Comparison of ENCODE assay signal across 8 cellular contexts in genomic region chr10:21292763-21293517, GRCh38.
DNase-seq lines count a peak whose midpoint lies in the region; ATAC-seq, FAIRE-seq and TF ChIP-seq lines count a peak whose summit lies in the region.

No MANE protein-coding gene starts in this region.

- no peaks in the 10 kb centered on the region for H3K4me1 Mint-ChIP-seq in activated T-helper 17 cell treated with anti-CD3 and anti-CD28 coated beads, Interleukin-2, amount 50 U/mL, for 72 hours

- H3K9me3 ChIP-seq in kidney (ENCODE audit: control insufficient read depth in 1 of 2, low read length in 2 of 2) (no peaks in the 10 kb centered on the region), subcutaneous abdominal adipose tissue (ENCODE audit: control insufficient read depth in 5 of 5, low read length in 5 of 5) (no peaks in the 10 kb centered on the region)

- H3K27ac ChIP-seq in kidney (ENCODE audit: low read depth in 2 of 2, low read length in 2 of 2) (no peak overlapping the region), subcutaneous abdominal adipose tissue (ENCODE audit: low read depth, low read length) (peak overlapping the region; percentile 4)

- H3K4me3 Mint-ChIP-seq in activated T-helper 17 cell treated with anti-CD3 and anti-CD28 coated beads, Interleukin-2, amount 50 U/mL, for 72 hours: no peak overlapping the region

- H3K27me3 ChIP-seq in bronchial epithelial cell (ENCODE audit: control insufficient read depth, insufficient read depth, low read length) (no peaks in the 10 kb centered on the region), subcutaneous abdominal adipose tissue (ENCODE audit: control insufficient read depth in 5 of 5, insufficient read depth in 4 of 5, low read length in 5 of 5) (no peaks in the 10 kb centered on the region)

- no peaks in the 10 kb centered on the region for H3K36me3 ChIP-seq in bronchial epithelial cell (ENCODE audit: control insufficient read depth, insufficient read depth, low read length)
- no peaks in the 10 kb centered on the region for H3K36me3 ChIP-seq in kidney (ENCODE audit: control insufficient read depth in 1 of 2, insufficient read depth in 2 of 2, low read length in 2 of 2)
- no peaks in the 10 kb centered on the region for H3K36me3 ChIP-seq in subcutaneous abdominal adipose tissue (ENCODE audit: control insufficient read depth in 5 of 5, insufficient read depth in 5 of 5, low read length in 5 of 5)

- no peak overlapping the region for H3K27ac Mint-ChIP-seq in activated T-helper 17 cell treated with anti-CD3 and anti-CD28 coated beads, Interleukin-2, amount 50 U/mL, for 72 hours

- H3K4me3 ChIP-seq in bronchial epithelial cell (ENCODE audit: low read depth, low read length): no peak overlapping the region
- peak overlapping the region; percentile 48 for H3K4me3 ChIP-seq in kidney (ENCODE audit: low read length in 2 of 2)
- peak overlapping the region in 4 of 5 donors; percentile 25 to 45 (median 42) for H3K4me3 ChIP-seq in subcutaneous abdominal adipose tissue (ENCODE audit: low read depth in 1 of 5, low read length in 5 of 5)

- peaks cover 24% of the 10 kb centered on the region for H3K27me3 Mint-ChIP-seq in activated T-helper 17 cell treated with anti-CD3 and anti-CD28 coated beads, Interleukin-2, amount 50 U/mL, for 72 hours

- no peak for ATAC-seq in activated T-helper 17 cell treated with anti-CD3 and anti-CD28 coated beads, Interleukin-2, amount 50 U/mL, for 72 hours (replicated peaks)

- no peaks in the 10 kb centered on the region for H3K9me3 Mint-ChIP-seq in activated T-helper 17 cell treated with anti-CD3 and anti-CD28 coated beads, Interleukin-2, amount 50 U/mL, for 72 hours

- H3K9ac ChIP-seq in kidney (ENCODE audit: low read length in 2 of 2) (no peak overlapping the region), subcutaneous abdominal adipose tissue (ENCODE audit: low read length in 5 of 5) (peak overlapping the region in 1 of 5 donors; percentile 31)

- no peak for TF ChIP-seq CTCF in bronchial epithelial cell (IDR thresholded peaks at IDR 0.05; ENCODE audit: insufficient read depth, low read length, severe bottlenecking)
- no peak for TF ChIP-seq CTCF in kidney (IDR thresholded peaks at IDR 0.05; ENCODE audit: borderline replicate concordance, extremely low read depth, insufficient read depth)

- DNase-seq in NOMO-1 (lab: John Stamatoyannopoulos, UW; ENCODE audit: unreplicated experiment in 2 of 2) (peak; percentile 10 to 47), NOMO-1 treated with dmso at 0.1 percent for 144 hours (lab: John Stamatoyannopoulos, UW; ENCODE audit: unreplicated experiment) (no peak), bronchial epithelial cell (ENCODE audit: low read depth) (peak; percentile 95), kidney (peak; percentile 89), HUDEP-2 (lab: John Stamatoyannopoulos, UW; ENCODE audit: unreplicated experiment in 76 of 76) (no peak), GF-D8 (lab: John Stamatoyannopoulos, UW) (no peak)

- FAIRE-seq in bronchial epithelial cell (lab: Jason Lieb, UNC): no peak
- peak; percentile 64 for FAIRE-seq in kidney (lab: Jason Lieb, UNC)

- intact Hi-C loops in kidney (cut with DNase I): no loop called here

- no peaks in the 10 kb centered on the region for H3K36me3 Mint-ChIP-seq in activated T-helper 17 cell treated with anti-CD3 and anti-CD28 coated beads, Interleukin-2, amount 50 U/mL, for 72 hours (ENCODE audit: low read depth)

- H3K4me1 ChIP-seq in kidney (ENCODE audit: control insufficient read depth in 1 of 2, insufficient read depth in 1 of 2, low read depth in 1 of 2, low read length in 2 of 2) (peaks cover 0 to 5% of the 10 kb centered on the region in 2 donors), subcutaneous abdominal adipose tissue (ENCODE audit: control insufficient read depth in 5 of 5, insufficient read depth in 5 of 5, low read length in 5 of 5) (peaks cover 0 to 31% (median 27%) of the 10 kb centered on the region in 5 donors)

Comparison
In these comparisons a context has a peak if more than half of its experiments do, and no peak if none do; other contexts are left out.
1. DNase-seq: peak in NOMO-1 (2 of 2), bronchial epithelial cell (single experiment) and kidney (single experiment); none in NOMO-1 treated with dmso at 0.1 percent for 144 hours (single experiment), HUDEP-2 (0 of 76) and GF-D8 (single experiment).